8 cellular contexts compared by ENCODE assay signal in genomic region chr17:39636587-39636926, GRCh38. TPM values are rescaled to one million over a fixed set of nuclear protein-coding genes. Genes with fewer than 3 reads are reported as not detected.
A peak's percentile ranks its signal among the peaks of the same experiment; 100 is the strongest.
DNase-seq lines count a peak whose midpoint lies in the region; ATAC-seq and TF ChIP-seq lines count a peak whose summit lies in the region.

No MANE protein-coding gene starts in this region.

- peak overlapping the region; percentile 57 for H2AK5ac ChIP-seq in mesenchymal stem cell (ENCODE audit: low read length, severe bottlenecking)

- H3K36me3 ChIP-seq in mesenchymal stem cell (ENCODE audit: control insufficient read depth in 1 of 2, insufficient read depth in 2 of 2, low read depth in 1 of 2, low read length in 2 of 2) = no peaks in the 10 kb centered on the region

- peak; percentile 12 for ATAC-seq in GM18505 (IDR thresholded peaks at IDR 0.05; ENCODE audit: unreplicated experiment)
- peak; percentile 35 for ATAC-seq in HG03135 (IDR thresholded peaks at IDR 0.05; ENCODE audit: unreplicated experiment)
- ATAC-seq in HG02973 (IDR thresholded peaks at IDR 0.05; ENCODE audit: unreplicated experiment) = no peak
- ATAC-seq in HG02759 (IDR thresholded peaks at IDR 0.05; ENCODE audit: unreplicated experiment) = no peak

- no peak overlapping the region for H2BK12ac ChIP-seq in mesenchymal stem cell (ENCODE audit: low read length in 2 of 2)

- H3K18ac ChIP-seq in mesenchymal stem cell (ENCODE audit: low read depth in 1 of 2, low read length in 2 of 2) = peak overlapping the region; percentile 64 to 70

- no peak overlapping the region for H2BK15ac ChIP-seq in mesenchymal stem cell (ENCODE audit: low read depth, poor library complexity, severe bottlenecking)

- no peak overlapping the region for H2BK120ac ChIP-seq in mesenchymal stem cell (ENCODE audit: low read depth, low read length)

- H3K4me1 ChIP-seq in mesenchymal stem cell (ENCODE audit: control insufficient read depth, insufficient read depth, low read depth, low read length) = peaks cover 35% of the 10 kb centered on the region

- no peak overlapping the region for H3K27ac ChIP-seq in mesenchymal stem cell (ENCODE audit: low read length, poor library complexity, severe bottlenecking)

- peak overlapping the region; percentile 93 for H3K9ac ChIP-seq in mesenchymal stem cell (ENCODE audit: low read length)

- no peak overlapping the region for H3K14ac ChIP-seq in mesenchymal stem cell (ENCODE audit: low read length in 2 of 2)

- H3K4ac ChIP-seq in mesenchymal stem cell (ENCODE audit: low read depth in 1 of 2, low read length in 2 of 2) = peak overlapping the region; percentile 59

- peaks cover 11 to 12% of the 10 kb centered on the region in 2 experiments for H3K27me3 ChIP-seq in mesenchymal stem cell (ENCODE audit: control insufficient read depth in 1 of 2, insufficient read depth in 1 of 2, low read length in 2 of 2)

- peak overlapping the region; percentile 94 for H4K8ac ChIP-seq in mesenchymal stem cell (ENCODE audit: low read length)

- H3K4me3 ChIP-seq in astrocyte of the cerebellum (ENCODE audit: low read depth, low read length) = peak overlapping the region; percentile 93
- H3K4me3 ChIP-seq in mesenchymal stem cell (ENCODE audit: insufficient read depth in 1 of 2, low read depth in 1 of 2, low read length in 2 of 2) = peak overlapping the region; percentile 94 to 98

- no peak for TF ChIP-seq POLR2A in GM18505 (IDR thresholded peaks at IDR 0.05; ENCODE audit: borderline replicate concordance, extremely low read depth, insufficient read depth, insufficient read length)

- no peak for TF ChIP-seq CTCF in astrocyte of the cerebellum (IDR thresholded peaks at IDR 0.05; ENCODE audit: low read depth, low read length, missing control alignments)

- H4K91ac ChIP-seq in mesenchymal stem cell (ENCODE audit: low read length) = no peak overlapping the region

- no peak overlapping the region for H2BK5ac ChIP-seq in mesenchymal stem cell (ENCODE audit: low read depth, low read length, poor library complexity, severe bottlenecking)

- no peak overlapping the region for H3K23ac ChIP-seq in mesenchymal stem cell (ENCODE audit: low read length in 2 of 2)

- no peaks in the 10 kb centered on the region for H3K9me3 ChIP-seq in mesenchymal stem cell (ENCODE audit: control insufficient read depth, low read length)

- no peak for DNase-seq in astrocyte of the cerebellum (ENCODE audit: low read depth)
- no peak for DNase-seq in mesenchymal stem cell
- no peak for DNase-seq in SK-N-DZ (ENCODE audit: low spot score)
- no peak for DNase-seq in COR-L47 (lab: John Stamatoyannopoulos, UW)

- H2AFZ ChIP-seq in mesenchymal stem cell (ENCODE audit: low read depth, low read length) = peak overlapping the region; percentile 34

- peak overlapping the region; percentile 71 for H3K4me2 ChIP-seq in mesenchymal stem cell (ENCODE audit: low read length, poor library complexity, severe bottlenecking)

- 45% methylated on average over 6 of the region's 6 CpGs for WGBS in mesenchymal stem cell

- in situ Hi-C loops in astrocyte of the cerebellum (cut with HindIII; ENCODE audit: low sequenced_read_pairs) = no loop called here

- H3K79me1 ChIP-seq in mesenchymal stem cell (replicated peaks; ENCODE audit: low read length, poor library complexity, severe bottlenecking) = peaks cover 12% of the 10 kb centered on the region

RNA-seq across cellular contexts. Expression of gene STARD3, which starts 0.4 kb away (rescaled TPM):
- 64.0 TPM for polyA plus RNA-seq in mesenchymal stem cell (2013, experiment 1 of 2)
- 60.0 TPM for polyA plus RNA-seq in mesenchymal stem cell (2013, experiment 2 of 2)
- polyA plus RNA-seq in SK-N-DZ (2014; cell fraction: cytosol; rRNA removed) = 43.9 and 56.0 TPM in 2 replicates
- 112 and 125 TPM in 2 replicates for polyA plus RNA-seq in SK-N-DZ (2014; cell fraction: nucleus; rRNA removed)

RNA-seq across cellular contexts. Expression of gene PPP1R1B, which starts 9.8 kb away (rescaled TPM):
- not detected for polyA plus RNA-seq in mesenchymal stem cell (2013, experiment 1 of 2)
- not detected for polyA plus RNA-seq in mesenchymal stem cell (2013, experiment 2 of 2)
- polyA plus RNA-seq in SK-N-DZ (2014; cell fraction: cytosol; rRNA removed) = not detected in 2 replicates
- polyA plus RNA-seq in SK-N-DZ (2014; cell fraction: nucleus; rRNA removed) = not detected in 2 replicates

RNA-seq across cellular contexts. Expression of gene TCAP, which starts 28.6 kb away (rescaled TPM):
- polyA plus RNA-seq in mesenchymal stem cell (2013, experiment 1 of 2) = 0.12 TPM
- 0.05 TPM for polyA plus RNA-seq in mesenchymal stem cell (2013, experiment 2 of 2)
- 0.58 and 1.0 TPM in 2 replicates for polyA plus RNA-seq in SK-N-DZ (2014; cell fraction: cytosol; rRNA removed)
- 7.8 and 8.8 TPM in 2 replicates for polyA plus RNA-seq in SK-N-DZ (2014; cell fraction: nucleus; rRNA removed)

RNA-seq across cellular contexts. Expression of gene NEUROD2, which starts 28.8 kb away (rescaled TPM):
- polyA plus RNA-seq in mesenchymal stem cell (2013, experiment 1 of 2) = not detected
- polyA plus RNA-seq in mesenchymal stem cell (2013, experiment 2 of 2) = not detected
- polyA plus RNA-seq in SK-N-DZ (2014; cell fraction: cytosol; rRNA removed) = not detected in 2 replicates
- polyA plus RNA-seq in SK-N-DZ (2014; cell fraction: nucleus; rRNA removed) = not detected in 2 replicates

RNA-seq across cellular contexts. Expression of gene PNMT, which starts 31.7 kb away (rescaled TPM):
- polyA plus RNA-seq in mesenchymal stem cell (2013, experiment 1 of 2) = 0.17 TPM
- polyA plus RNA-seq in mesenchymal stem cell (2013, experiment 2 of 2) = 0.21 TPM
- polyA plus RNA-seq in SK-N-DZ (2014; cell fraction: cytosol; rRNA removed) = 2.4 and 3.4 TPM in 2 replicates
- polyA plus RNA-seq in SK-N-DZ (2014; cell fraction: nucleus; rRNA removed) = 6.0 and 7.2 TPM in 2 replicates

Comparison
In these comparisons a context has a peak if more than half of its experiments do, and no peak if none do; other contexts are left out.
1. ATAC-seq: peak in GM18505 (single experiment) and HG03135 (single experiment); none in HG02973 (single experiment) and HG02759 (single experiment).